Comparison of ENCODE assay signal across 13 cellular contexts in the genomic region with DNA sequence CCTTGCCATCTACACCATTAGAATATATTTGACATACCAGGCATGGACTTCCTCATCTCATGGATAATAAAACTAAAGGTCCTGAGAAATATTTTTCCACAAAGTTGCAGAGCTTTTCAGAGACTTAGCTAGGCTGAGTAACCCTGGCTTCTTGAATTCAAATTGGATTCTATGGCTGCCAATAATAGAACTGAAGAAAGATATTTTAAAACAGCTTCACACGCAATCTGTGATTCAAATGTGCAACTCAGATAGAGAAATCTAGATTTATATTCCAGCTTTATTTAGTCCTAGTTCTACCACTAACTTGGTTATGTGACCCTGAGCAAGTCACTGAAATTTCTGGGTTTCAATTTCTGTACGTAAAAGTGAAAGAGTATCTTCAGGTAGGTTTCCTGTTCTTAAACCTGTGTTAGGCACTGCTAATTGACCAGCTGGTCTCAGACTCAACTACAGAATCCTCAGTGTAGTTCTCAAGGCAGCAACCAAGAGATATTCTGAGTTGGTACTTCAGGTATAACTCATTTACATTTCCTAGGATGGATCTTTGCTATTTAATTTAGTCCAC.
A peak's percentile ranks its signal among the peaks of the same experiment; 100 is the strongest.
DNase-seq lines count a peak whose midpoint lies in the region; ATAC-seq and TF ChIP-seq lines count a peak whose summit lies in the region.
"Had no signal": no experiment of that assay in that cellular context is flagged by ENCODE, and none has a peak within 500 bp of the region (broad histone marks: within the 10 kb centered on the region; RNA-seq: fewer than 3 reads in every experiment).

No MANE protein-coding gene starts in this region.

- TF ChIP-seq RAD21 in neural cell (conservative IDR thresholded peaks at IDR 0.05): no peak

- no peaks in the 10 kb centered on the region for H3F3A ChIP-seq in neural cell (ENCODE audit: insufficient read depth, low read length, poor library complexity, severe bottlenecking)

- ATAC-seq in GM19023 (IDR thresholded peaks at IDR 0.05; ENCODE audit: unreplicated experiment): peak; percentile 85
- peak; percentile 87 for ATAC-seq in GM21717 (IDR thresholded peaks at IDR 0.05; ENCODE audit: unreplicated experiment)
- peak; percentile 98 for ATAC-seq in HG03095 (IDR thresholded peaks at IDR 0.05; ENCODE audit: unreplicated experiment)
- ATAC-seq: stimulated activated naive CD8-positive, alpha-beta T cell treated with anti-CD3 and anti-CD28 coated beads, Interleukin-15, Interleukin-2, amounts not matched to agents 100 U/mL and 50 U/mL, for 24 hours had no signal

- no peak overlapping the region for H3K4me3 Mint-ChIP-seq in activated T-cell treated with anti-CD3 and anti-CD28 coated beads, Interleukin-2, amount 50 U/mL, for 24 hours

- H3K27ac Mint-ChIP-seq in activated T-cell treated with anti-CD3 and anti-CD28 coated beads, Interleukin-2, amount 50 U/mL, for 24 hours: no peak overlapping the region
- H3K27ac Mint-ChIP-seq: progenitor cell of endocrine pancreas had no signal

- H3K27me3 Mint-ChIP-seq in activated T-cell treated with anti-CD3 and anti-CD28 coated beads, Interleukin-2, amount 50 U/mL, for 24 hours: no peaks in the 10 kb centered on the region

- H3K4me3 ChIP-seq in neural cell (ENCODE audit: low read length): peak overlapping the region; percentile 9

- peaks cover 8% of the 10 kb centered on the region for H3K9me3 Mint-ChIP-seq in activated T-cell treated with anti-CD3 and anti-CD28 coated beads, Interleukin-2, amount 50 U/mL, for 24 hours

- TF ChIP-seq CTCF in neural cell (IDR thresholded peaks at IDR 0.05; ENCODE audit: poor library complexity, severe bottlenecking): no peak

- no peaks in the 10 kb centered on the region for H3K27me3 ChIP-seq in neural cell (ENCODE audit: insufficient read depth, low read depth, low read length)

- H3K4me2 ChIP-seq in neural cell (ENCODE audit: low read length): no peak overlapping the region

- no peaks in the 10 kb centered on the region for H4K20me1 ChIP-seq in neural cell (ENCODE audit: insufficient read depth)

- H3K79me2 ChIP-seq in neural cell (replicated peaks; ENCODE audit: insufficient read depth, low read length): no peaks in the 10 kb centered on the region

- H2AFZ ChIP-seq in neural cell (ENCODE audit: low read depth, low read length): no peak overlapping the region

- no peak for DNase-seq in activated T-cell treated with anti-CD3 and anti-CD28 coated beads, Interleukin-2, amount 50 U/mL, for 24 hours
- DNase-seq in ureter (ENCODE audit: low spot score) (no peak), iPS-NIHi7 (ENCODE audit: extremely low spot score) (no peak), HuH-7.5 (ENCODE audit: low spot score) (no peak)
- DNase-seq: activated CD4-positive, alpha-beta T cell treated with anti-CD3 and anti-CD28 coated beads, Interleukin-2, amount 50 U/mL, for 4 hours; activated effector memory CD4-positive, alpha-beta T cell treated with anti-CD3 and anti-CD28 coated beads, Interleukin-2, amount 50 U/mL, for 16 hours; stimulated activated CD4-positive, alpha-beta T cell treated with anti-CD3 and anti-CD28 coated beads, Interleukin-1b, Interleukin-23, amount 100 ng/mL, for 48 hours; stimulated activated naive CD8-positive, alpha-beta T cell treated with anti-CD3 and anti-CD28 coated beads, Interleukin-15, Interleukin-2, amounts not matched to agents 100 U/mL and 50 U/mL, for 24 hours had no signal

- no peak overlapping the region for H3K9ac ChIP-seq in neural cell (ENCODE audit: low read length)

- H3K27ac ChIP-seq in neural cell (ENCODE audit: low read length): peak overlapping the region; percentile 60

- TF ChIP-seq EP300 in neural cell (conservative IDR thresholded peaks at IDR 0.05; ENCODE audit: poor library complexity, severe bottlenecking): no peak

- no peaks in the 10 kb centered on the region for H3K9me3 ChIP-seq in neural cell (ENCODE audit: low read length)

- no peaks in the 10 kb centered on the region for H3K36me3 ChIP-seq in neural cell (ENCODE audit: insufficient read depth, low read length)

- no peaks in the 10 kb centered on the region for H3K36me3 Mint-ChIP-seq in activated T-cell treated with anti-CD3 and anti-CD28 coated beads, Interleukin-2, amount 50 U/mL, for 24 hours (ENCODE audit: low read depth)

- no peaks in the 10 kb centered on the region for H3K4me1 Mint-ChIP-seq in activated T-cell treated with anti-CD3 and anti-CD28 coated beads, Interleukin-2, amount 50 U/mL, for 24 hours (ENCODE audit: low read depth)

- no peaks in the 10 kb centered on the region for H3K9me2 ChIP-seq in neural cell (ENCODE audit: insufficient read depth, low read length)

TF ChIP-seq in neural cell, 6 proteins besides CTCF, POLR2A, EP300 and RAD21:
- TF ChIP-seq MXI1 (conservative IDR thresholded peaks at IDR 0.05; ENCODE audit: poor library complexity, severe bottlenecking) (no peak), POLR2AphosphoS5 (IDR thresholded peaks at IDR 0.05) (no peak), SMC3 (conservative IDR thresholded peaks at IDR 0.05; ENCODE audit: poor library complexity) (no peak), EZH2 (IDR thresholded peaks at IDR 0.05; ENCODE audit: borderline replicate concordance, insufficient read depth, low read length, poor library complexity, severe bottlenecking) (no peak), TAF1 (IDR thresholded peaks at IDR 0.05; ENCODE audit: low read depth) (no peak)
- TF ChIP-seq, protein P1, sequence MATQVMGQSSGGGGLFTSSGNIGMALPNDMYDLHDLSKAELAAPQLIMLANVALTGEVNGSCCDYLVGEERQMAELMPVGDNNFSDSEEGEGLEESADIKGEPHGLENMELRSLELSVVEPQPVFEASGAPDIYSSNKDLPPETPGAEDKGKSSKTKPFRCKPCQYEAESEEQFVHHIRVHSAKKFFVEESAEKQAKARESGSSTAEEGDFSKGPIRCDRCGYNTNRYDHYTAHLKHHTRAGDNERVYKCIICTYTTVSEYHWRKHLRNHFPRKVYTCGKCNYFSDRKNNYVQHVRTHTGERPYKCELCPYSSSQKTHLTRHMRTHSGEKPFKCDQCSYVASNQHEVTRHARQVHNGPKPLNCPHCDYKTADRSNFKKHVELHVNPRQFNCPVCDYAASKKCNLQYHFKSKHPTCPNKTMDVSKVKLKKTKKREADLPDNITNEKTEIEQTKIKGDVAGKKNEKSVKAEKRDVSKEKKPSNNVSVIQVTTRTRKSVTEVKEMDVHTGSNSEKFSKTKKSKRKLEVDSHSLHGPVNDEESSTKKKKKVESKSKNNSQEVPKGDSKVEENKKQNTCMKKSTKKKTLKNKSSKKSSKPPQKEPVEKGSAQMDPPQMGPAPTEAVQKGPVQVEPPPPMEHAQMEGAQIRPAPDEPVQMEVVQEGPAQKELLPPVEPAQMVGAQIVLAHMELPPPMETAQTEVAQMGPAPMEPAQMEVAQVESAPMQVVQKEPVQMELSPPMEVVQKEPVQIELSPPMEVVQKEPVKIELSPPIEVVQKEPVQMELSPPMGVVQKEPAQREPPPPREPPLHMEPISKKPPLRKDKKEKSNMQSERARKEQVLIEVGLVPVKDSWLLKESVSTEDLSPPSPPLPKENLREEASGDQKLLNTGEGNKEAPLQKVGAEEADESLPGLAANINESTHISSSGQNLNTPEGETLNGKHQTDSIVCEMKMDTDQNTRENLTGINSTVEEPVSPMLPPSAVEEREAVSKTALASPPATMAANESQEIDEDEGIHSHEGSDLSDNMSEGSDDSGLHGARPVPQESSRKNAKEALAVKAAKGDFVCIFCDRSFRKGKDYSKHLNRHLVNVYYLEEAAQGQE (IDR thresholded peaks at IDR 0.05; ENCODE audit: borderline replicate concordance): no peak
TF ChIP-seq in neural cell: peak in this region for 0.
